14 cellular contexts compared by ENCODE assay signal in the genomic region with DNA sequence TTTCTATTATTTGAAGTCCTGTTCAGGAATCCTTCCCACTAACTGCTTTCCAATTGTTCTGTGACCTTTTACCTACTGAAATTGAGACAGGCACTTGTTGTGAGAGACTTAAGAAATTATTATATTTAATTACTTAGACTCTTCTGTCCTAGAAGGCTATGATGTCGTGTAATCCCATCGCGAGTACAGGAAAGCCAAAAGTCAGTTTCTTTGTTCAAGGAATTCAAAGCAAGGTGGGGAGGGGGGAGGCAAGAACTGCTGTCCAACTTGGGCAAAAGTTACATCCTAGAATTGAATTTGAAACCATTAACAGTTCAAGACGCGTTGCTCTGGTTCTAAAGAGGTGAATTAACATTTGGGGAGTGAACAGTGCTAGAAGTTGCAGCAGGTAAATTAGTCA. TPM values are rescaled to one million over a fixed set of nuclear protein-coding genes. Genes with fewer than 3 reads are reported as not detected.
DNase-seq lines count a peak whose midpoint lies in the region; ATAC-seq and TF ChIP-seq lines count a peak whose summit lies in the region.
"Had no signal": no experiment of that assay in that cellular context is flagged by ENCODE, and none has a peak within 500 bp of the region (broad histone marks: within the 10 kb centered on the region; RNA-seq: fewer than 3 reads in every experiment).

No MANE protein-coding gene starts in this region.

- 38% methylated on average over 5 of the region's 5 CpGs for WGBS in mammary epithelial cell (ENCODE audit: low coverage, missing lambda C conversion rate)

- H3K9me3 ChIP-seq in breast epithelium (no peaks in the 10 kb centered on the region), mammary epithelial cell (replicated peaks; ENCODE audit: insufficient read depth, low read length) (no peaks in the 10 kb centered on the region), HCT116 (ENCODE audit: control insufficient read depth in 1 of 2, insufficient read depth in 1 of 2, low read depth in 1 of 2, low read length in 2 of 2) (no peaks in the 10 kb centered on the region), gastrocnemius medialis (no peaks in the 10 kb centered on the region), left lung (no peaks in the 10 kb centered on the region)
- H3K9me3 ChIP-seq: BLaER1 had no signal

- H3K4me1 ChIP-seq in breast epithelium (no peaks in the 10 kb centered on the region), mammary epithelial cell (ENCODE audit: insufficient read depth, low read length) (no peaks in the 10 kb centered on the region), HCT116 (ENCODE audit: control insufficient read depth in 1 of 2, insufficient read depth in 2 of 2, low read length in 2 of 2) (peaks cover 0 to 15% of the 10 kb centered on the region in 2 experiments; a peak in 2 of 4 replicates), gastrocnemius medialis (peaks cover 17 to 28% of the 10 kb centered on the region in 2 donors), left lung (peaks cover 6 to 10% of the 10 kb centered on the region in 2 donors)
- H3K4me1 ChIP-seq: BLaER1 had no signal

- no peak for TF ChIP-seq POLR2A in breast epithelium (IDR thresholded peaks at IDR 0.05)
- TF ChIP-seq POLR2A in HCT116 (IDR thresholded peaks at IDR 0.05; ENCODE audit: borderline replicate concordance, extremely low read depth, insufficient read depth, insufficient read length), result no peak
- no peak for TF ChIP-seq POLR2A in gastrocnemius medialis (IDR thresholded peaks at IDR 0.05)

- no peaks in the 10 kb centered on the region for H4K20me1 ChIP-seq in mammary epithelial cell (ENCODE audit: insufficient read depth, low read length)
- no peaks in the 10 kb centered on the region for H4K20me1 ChIP-seq in HCT116 (ENCODE audit: insufficient read depth)

- no peaks in the 10 kb centered on the region for H3K27me3 ChIP-seq in breast epithelium
- H3K27me3 ChIP-seq in mammary epithelial cell (ENCODE audit: insufficient read depth, low read length), result no peaks in the 10 kb centered on the region
- no peaks in the 10 kb centered on the region for H3K27me3 ChIP-seq in HCT116 (ENCODE audit: insufficient read depth, low read length)
- H3K27me3 ChIP-seq in gastrocnemius medialis, result no peaks in the 10 kb centered on the region
- H3K27me3 ChIP-seq in left lung, result no peaks in the 10 kb centered on the region
- H3K27me3 ChIP-seq: BLaER1 had no signal

- H3K4me2 ChIP-seq in mammary epithelial cell (ENCODE audit: insufficient read depth, low read depth, low read length) (no peak overlapping the region), HCT116 (ENCODE audit: low read length) (no peak overlapping the region)
- H3K4me2 ChIP-seq: BLaER1 had no signal

- no peak overlapping the region for H2AFZ ChIP-seq in mammary epithelial cell (ENCODE audit: low read depth, low read length)
- H2AFZ ChIP-seq in HCT116 (ENCODE audit: low read depth, low read length, poor library complexity, severe bottlenecking), result no peak overlapping the region

- H3K79me2 ChIP-seq in mammary epithelial cell (ENCODE audit: insufficient read depth, low read length), result no peaks in the 10 kb centered on the region
- no peaks in the 10 kb centered on the region; the same call in 1 of the 2 replicates for H3K79me2 ChIP-seq in HCT116 (ENCODE audit: insufficient read depth, low read length)

- dilution Hi-C loops in mammary epithelial cell (cut with HindIII; ENCODE audit: low sequenced_read_pairs), result no loop called here

- RAD21 ChIA-PET in HCT116 (lab: Charles Lee; ENCODE audit: low non-redundant PET in 1 of 2, low total read pairs in 2 of 2, uncharacterized antibody in 2 of 2, unreplicated experiment in 2 of 2), result no interaction called here

- H3K9me2 ChIP-seq in HCT116 (ENCODE audit: insufficient read depth), result no peaks in the 10 kb centered on the region

- TF ChIP-seq CTCF in breast epithelium (IDR thresholded peaks at IDR 0.05) (no peak), mammary epithelial cell (conservative IDR thresholded peaks at IDR 0.05 in 1 of 2, IDR thresholded peaks at IDR 0.05 in 1 of 2; ENCODE audit: extremely low read depth in 1 of 2, insufficient read depth in 1 of 2, low read depth in 1 of 2, low read length in 2 of 2) (no peak), HCT116 (IDR thresholded peaks at IDR 0.05 in 2 of 3, conservative IDR thresholded peaks at IDR 0.05 in 1 of 3; ENCODE audit: borderline replicate concordance in 1 of 3, insufficient read depth in 1 of 3, low read depth in 2 of 3, low read length in 2 of 3) (no peak), gastrocnemius medialis (IDR thresholded peaks at IDR 0.05 in 4 of 5, conservative IDR thresholded peaks at IDR 0.05 in 1 of 5) (no peak), left lung (IDR thresholded peaks at IDR 0.05) (no peak)

- DNase-seq in breast epithelium (ENCODE audit: low spot score in 2 of 2) (no peak), mammary epithelial cell (no peak), HCT116 (ENCODE audit: low read depth, low spot score) (no peak), dermis blood vessel endothelial cell (peak; percentile 53), gastrocnemius medialis (no peak), iPS-NIHi11 (ENCODE audit: low spot score) (no peak), left lung (no peak)
- DNase-seq: 8988T, AML-193, DMS53, GF-D8, HCEC 1CT had no signal

- H3K4me3 ChIP-seq in breast epithelium (no peak overlapping the region), mammary epithelial cell (replicated peaks in 1 of 3; ENCODE audit: insufficient read depth in 1 of 3, low read depth in 2 of 3, low read length in 3 of 3) (no peak overlapping the region), HCT116 (replicated peaks in 1 of 2; ENCODE audit: low read depth in 1 of 2, low read length in 2 of 2) (no peak overlapping the region), gastrocnemius medialis (no peak overlapping the region), left lung (no peak overlapping the region)
- H3K4me3 ChIP-seq: BLaER1 had no signal

- POLR2A ChIA-PET in HCT116 (lab: Charles Lee), result no interaction called here

- BruUV-seq in mammary epithelial cell (replicated peaks; lab: Mats Ljungman, UMichigan), result no TSS peak
- BruUV-seq in HCT116 (replicated peaks; lab: Mats Ljungman, UMichigan), result TSS peak; percentile 7

- no peak for TF ChIP-seq RAD21 in HCT116 (IDR thresholded peaks at IDR 0.05; ENCODE audit: low read depth)

- ATAC-seq in HCT116 (no peak), gastrocnemius medialis (peak; percentile 11 to 47), left lung (no peak)

- CTCF ChIA-PET in mammary epithelial cell (lab: Charles Lee; ENCODE audit: low non-redundant PET) (no interaction called here), HCT116 (lab: Charles Lee) (no interaction called here)

- H3K9ac ChIP-seq in mammary epithelial cell (ENCODE audit: insufficient read depth, low read length) (no peak overlapping the region), HCT116 (ENCODE audit: low read length) (no peak overlapping the region)
- H3K9ac ChIP-seq: BLaER1 had no signal

- in situ Hi-C loops in mammary epithelial cell (cut with MboI; ENCODE audit: low sequenced_read_pairs in 2 of 2), result no loop called here
- in situ Hi-C loops in gastrocnemius medialis (cut with MboI; ENCODE audit: low sequenced_read_pairs in 4 of 4), result loop anchor here in 1 of 4 donors (25.0 kb wide), 1 partner anchor 671 kb away; a partner anchor contains a TSS

- H3K27ac ChIP-seq in breast epithelium (peak overlapping the region; percentile 33 to 66), mammary epithelial cell (ENCODE audit: insufficient read depth, low read depth, low read length) (no peak overlapping the region), HCT116 (ENCODE audit: low read depth, low read length) (no peak overlapping the region), gastrocnemius medialis (peak overlapping the region; percentile 30 to 50 (median 45)), left lung (no peak overlapping the region)
- H3K27ac ChIP-seq: BLaER1 had no signal

- no peaks in the 10 kb centered on the region for H3K36me3 ChIP-seq in breast epithelium
- peaks cover 5% of the 10 kb centered on the region for H3K36me3 ChIP-seq in mammary epithelial cell (ENCODE audit: insufficient read depth, low read length)
- peaks cover 19 to 23% of the 10 kb centered on the region in 2 experiments; a peak in 3 of 4 replicates for H3K36me3 ChIP-seq in HCT116 (ENCODE audit: control insufficient read depth in 1 of 2, insufficient read depth in 2 of 2, low read length in 2 of 2)
- H3K36me3 ChIP-seq in gastrocnemius medialis, result peaks cover 0 to 42% of the 10 kb centered on the region in 2 donors
- peaks cover 0 to 49% of the 10 kb centered on the region in 2 donors for H3K36me3 ChIP-seq in left lung

- intact Hi-C loops in breast epithelium (cut with DNase I; ENCODE audit: low total_unique reads), result no loop called here
- intact Hi-C loops in mammary epithelial cell (cut with micrococcal nuclease), result no loop called here
- intact Hi-C loops in HCT116 (cut with micrococcal nuclease), result no loop called here
- intact Hi-C loops in gastrocnemius medialis (cut with DNase I; ENCODE audit: low total_unique reads), result no loop called here
- intact Hi-C loops in left lung (cut with DNase I), result no loop called here

TF ChIP-seq in HCT116, 20 proteins besides CTCF, POLR2A, EP300 and RAD21 (continues in another document):
- TF ChIP-seq, protein P1, sequence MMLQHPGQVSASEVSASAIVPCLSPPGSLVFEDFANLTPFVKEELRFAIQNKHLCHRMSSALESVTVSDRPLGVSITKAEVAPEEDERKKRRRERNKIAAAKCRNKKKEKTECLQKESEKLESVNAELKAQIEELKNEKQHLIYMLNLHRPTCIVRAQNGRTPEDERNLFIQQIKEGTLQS (IDR thresholded peaks at IDR 0.05), result no peak
- no peak for TF ChIP-seq EGR1 (IDR thresholded peaks at IDR 0.05; ENCODE audit: low read depth)

RNA-seq across cellular contexts. Expression of a gene that starts 17.9 kb away (rescaled TPM):
- total RNA-seq in breast epithelium (10 to 100 TPM; 30.4 to 37.5 (median 30.5) TPM), mammary epithelial cell (10 to 100 TPM; 26.0 to 77.4 TPM), HCT116 (2021; ENCODE audit: unreplicated experiment) (84.5 TPM), dermis blood vessel endothelial cell (40.7 and 48.5 TPM in 2 replicates), gastrocnemius medialis (100 to 1,000 TPM in 1 of 4 donors, 10 to 100 TPM in 3; 51.0 to 114 (median 92.8) TPM), left lung (10 to 100 TPM; 42.9 to 43.4 TPM)
- polyA plus RNA-seq in mammary epithelial cell, result 111 TPM
- polyA minus RNA-seq in mammary epithelial cell, result 36.5 TPM
- polyA plus RNA-seq in HCT116 (2012), result 94.5 and 120 TPM in 2 replicates

RNA-seq across cellular contexts. Expression of a gene that starts 18.0 kb away (rescaled TPM):
- total RNA-seq in breast epithelium (not detected), mammary epithelial cell (not detected), HCT116 (2021; ENCODE audit: unreplicated experiment) (not detected), dermis blood vessel endothelial cell (not detected in 2 replicates), gastrocnemius medialis (not detected), left lung (1 to 10 TPM in 1 of 2 donors, not detected in 1; 3.0 TPM)
- polyA plus RNA-seq in mammary epithelial cell, result not detected
- not detected for polyA minus RNA-seq in mammary epithelial cell
- polyA plus RNA-seq in HCT116 (2012), result 0.88 TPM in 1 of 2 replicates, not detected in the other
- total RNA-seq: H4 had no signal

RNA-seq across cellular contexts. Expression of a gene that starts 48.6 kb away (rescaled TPM):
- total RNA-seq in breast epithelium (10 to 100 TPM in 1 of 3 donors, 1 to 10 TPM in 2; 9.0 to 12.1 (median 10.0) TPM), mammary epithelial cell (10 to 100 TPM in 1 of 2 donors, 1 to 10 TPM in 1; 5.7 to 17.5 TPM), HCT116 (2021; ENCODE audit: unreplicated experiment) (2.2 TPM), dermis blood vessel endothelial cell (4.3 and 5.3 TPM in 2 replicates), gastrocnemius medialis (10 to 100 TPM; 12.3 to 20.5 (median 15.3) TPM), left lung (1 to 10 TPM; 5.4 to 9.8 TPM)
- 5.3 TPM for polyA plus RNA-seq in mammary epithelial cell
- 1.3 TPM for polyA minus RNA-seq in mammary epithelial cell
- polyA plus RNA-seq in HCT116 (2012), result 1.3 and 1.4 TPM in 2 replicates

Comparison
In these comparisons a context has a peak if more than half of its experiments do, and no peak if none do; other contexts are left out.
1. H3K27ac ChIP-seq: peak in breast epithelium (2 of 2) and gastrocnemius medialis (4 of 4); none in mammary epithelial cell (single experiment), HCT116 (single experiment) and left lung (0 of 2).
2. ATAC-seq: peak in gastrocnemius medialis (2 of 2); none in HCT116 (single experiment) and left lung (single experiment).